18 cellular contexts compared by ENCODE assay signal in genomic region chr1:90135306-90135705, GRCh38.
"Had no signal": no experiment of that assay in that cellular context is flagged by ENCODE, and none has a peak within 500 bp of the region (broad histone marks: within the 10 kb centered on the region; RNA-seq: fewer than 3 reads in every experiment).

No MANE protein-coding gene starts in this region.

- H3K36me3 ChIP-seq: neutrophil, pancreas, transverse colon, uterus had no signal

- H3K4me3 ChIP-seq: lung, pancreas, transverse colon, uterus had no signal

- H3K9me3 ChIP-seq: neutrophil, pancreas, uterus had no signal

- DNase-seq: activated CD4-positive, alpha-beta memory T cell treated with anti-CD3 and anti-CD28 coated beads for 36 hours; activated CD4-positive, alpha-beta T cell treated with anti-CD3 and anti-CD28 coated beads for 36 hours; activated naive CD4-positive, alpha-beta T cell; activated naive CD8-positive, alpha-beta T cell treated with anti-CD3 and anti-CD28 coated beads for 36 hours; activated T-cell treated with anti-CD3 and anti-CD28 coated beads for 4 hours; amygdala; foreskin melanocyte; hypothalamus; transverse colon; uterus had no signal

- H3K4me1 ChIP-seq: pancreas, transverse colon, uterus had no signal

- H3K27ac ChIP-seq: neutrophil, transverse colon, uterus had no signal

- H3K27ac Mint-ChIP-seq: activated CD4-positive, alpha-beta memory T cell treated with anti-CD3 and anti-CD28 coated beads for 36 hours; activated CD4-positive, alpha-beta T cell treated with anti-CD3 and anti-CD28 coated beads for 36 hours; activated naive CD8-positive, alpha-beta T cell treated with anti-CD3 and anti-CD28 coated beads for 36 hours; activated T-helper 1 cell treated with anti-CD3 and anti-CD28 coated beads, Interleukin-12 subunit alpha, Interleukin-12 subunit beta, Interleukin-2, Interleukin-4 antibody, amounts not matched to agents 30 ng/mL and 10 ng/mL and 1 ng/mL, durations not matched to agents 14 hours and 24 hours and 36 hours; natural killer cell treated with Interleukin-12 subunit alpha and Interleukin-12 subunit beta and Interleukin-15 and Interleukin-18, amount 100 ng/mL, for 72 hours; stimulated activated naive CD8-positive, alpha-beta T cell treated with anti-CD3 and anti-CD28 coated beads, Interleukin-15, Interleukin-2, amounts not matched to agents 100 ng/mL and 50 ng/mL, for 24 hours; WTC11 had no signal

- H3K4me3 Mint-ChIP-seq: activated CD4-positive, alpha-beta memory T cell treated with anti-CD3 and anti-CD28 coated beads for 36 hours; activated CD4-positive, alpha-beta T cell treated with anti-CD3 and anti-CD28 coated beads for 36 hours; activated naive CD8-positive, alpha-beta T cell treated with anti-CD3 and anti-CD28 coated beads for 36 hours; activated T-helper 1 cell treated with anti-CD3 and anti-CD28 coated beads, Interleukin-12 subunit alpha, Interleukin-12 subunit beta, Interleukin-2, Interleukin-4 antibody, amounts not matched to agents 30 ng/mL and 10 ng/mL and 1 ng/mL, durations not matched to agents 14 hours and 24 hours and 36 hours; natural killer cell treated with Interleukin-12 subunit alpha and Interleukin-12 subunit beta and Interleukin-15 and Interleukin-18, amount 100 ng/mL, for 72 hours; stimulated activated naive CD8-positive, alpha-beta T cell treated with anti-CD3 and anti-CD28 coated beads, Interleukin-15, Interleukin-2, amounts not matched to agents 100 ng/mL and 50 ng/mL, for 24 hours; WTC11 had no signal

- H3K36me3 Mint-ChIP-seq: activated naive CD8-positive, alpha-beta T cell treated with anti-CD3 and anti-CD28 coated beads for 36 hours had no signal

- H3K27me3 ChIP-seq: pancreas, transverse colon, uterus had no signal

- H3K9me3 Mint-ChIP-seq: activated T-helper 1 cell treated with anti-CD3 and anti-CD28 coated beads, Interleukin-12 subunit alpha, Interleukin-12 subunit beta, Interleukin-2, Interleukin-4 antibody, amounts not matched to agents 30 ng/mL and 10 ng/mL and 1 ng/mL, durations not matched to agents 14 hours and 24 hours and 36 hours; natural killer cell treated with Interleukin-12 subunit alpha and Interleukin-12 subunit beta and Interleukin-15 and Interleukin-18, amount 100 ng/mL, for 72 hours had no signal

- H3K4me1 Mint-ChIP-seq: activated CD4-positive, alpha-beta T cell treated with anti-CD3 and anti-CD28 coated beads for 36 hours; activated naive CD8-positive, alpha-beta T cell treated with anti-CD3 and anti-CD28 coated beads for 36 hours had no signal

- ATAC-seq: activated CD4-positive, alpha-beta T cell treated with anti-CD3 and anti-CD28 coated beads for 36 hours; left lobe of liver; natural killer cell treated with Interleukin-12 subunit alpha and Interleukin-12 subunit beta and Interleukin-15 and Interleukin-18, amount 100 ng/mL, for 72 hours; WTC11 had no signal
